26 cellular contexts compared by ENCODE assay signal in the genomic region with DNA sequence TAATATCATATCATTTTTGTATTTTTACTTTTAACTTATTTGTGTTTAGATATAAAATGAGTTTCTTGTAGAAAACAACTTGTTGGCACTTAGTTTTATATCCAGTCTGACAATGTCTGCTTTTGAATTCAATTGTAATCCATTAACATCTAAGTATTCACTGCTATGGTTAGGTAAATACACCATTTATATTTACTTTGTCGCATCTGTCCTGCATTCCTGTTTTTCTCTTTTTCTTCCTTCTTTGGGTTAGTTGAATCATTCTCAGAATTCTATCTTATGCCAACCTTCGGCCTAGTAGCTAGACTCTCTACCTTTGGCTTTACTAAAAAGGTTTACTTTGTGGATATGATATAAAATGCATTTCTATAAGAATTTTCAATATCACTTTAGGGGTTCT.
"Had no signal": no experiment of that assay in that cellular context is flagged by ENCODE, and none has a peak within 500 bp of the region (broad histone marks: within the 10 kb centered on the region; RNA-seq: fewer than 3 reads in every experiment).

No MANE protein-coding gene starts in this region.

- H3K27ac ChIP-seq: neutrophil, pancreas, psoas muscle, right lobe of liver, sigmoid colon, stomach, thoracic aorta, thyroid gland, tibial nerve, upper lobe of left lung, vagina had no signal

- H3K27ac Mint-ChIP-seq: natural killer cell treated with Interleukin-12 subunit alpha and Interleukin-12 subunit beta and Interleukin-15 and Interleukin-18, amount 100 ng/mL, for 72 hours; nephron progenitor cell; stimulated activated effector memory CD8-positive, alpha-beta T cell treated with anti-CD3 and anti-CD28 coated beads, Interleukin-12 subunit alpha, Interleukin-12 subunit beta, amount 100 ng/mL, for 72 hours; stimulated activated naive B cell treated with anti-CD40 and anti-IgM and Interleukin-4, amounts not matched to agents 10 μg/mL and 1 μg/mL and 100 μg/mL, for 72 hours; stimulated activated naive CD8-positive, alpha-beta T cell treated with anti-CD3 and anti-CD28 coated beads, Interleukin-15, Interleukin-2, amounts not matched to agents 100 ng/mL and 50 ng/mL, for 24 hours had no signal

- H3K4me1 ChIP-seq: psoas muscle, right lobe of liver, sigmoid colon, stomach, thyroid gland, tibial nerve, upper lobe of left lung, vagina had no signal

- H3K9me3 ChIP-seq: neutrophil, pancreas, right lobe of liver, thoracic aorta, thyroid gland, vagina had no signal

- ATAC-seq: natural killer cell treated with Interleukin-12 subunit alpha and Interleukin-12 subunit beta and Interleukin-15 and Interleukin-18, amount 100 ng/mL, for 72 hours; pancreas; psoas muscle; right cardiac atrium; right lobe of liver; stimulated activated effector memory CD8-positive, alpha-beta T cell treated with anti-CD3 and anti-CD28 coated beads, Interleukin-12 subunit alpha, Interleukin-12 subunit beta, amount 100 ng/mL, for 72 hours; stimulated activated naive B cell treated with anti-CD40 and anti-IgM and Interleukin-4, amounts not matched to agents 10 μg/mL and 1 μg/mL and 100 μg/mL, for 72 hours had no signal

- H3K4me3 ChIP-seq: pancreas, psoas muscle, right lobe of liver, sigmoid colon, stomach, thoracic aorta, thyroid gland, tibial nerve, upper lobe of left lung, vagina had no signal

- FAIRE-seq: urothelium cell line had no signal

- H3K36me3 Mint-ChIP-seq: natural killer cell treated with Interleukin-12 subunit alpha and Interleukin-12 subunit beta and Interleukin-15 and Interleukin-18, amount 100 ng/mL, for 72 hours; stimulated activated effector memory CD8-positive, alpha-beta T cell treated with anti-CD3 and anti-CD28 coated beads, Interleukin-12 subunit alpha, Interleukin-12 subunit beta, amount 100 ng/mL, for 72 hours; stimulated activated naive B cell treated with anti-CD40 and anti-IgM and Interleukin-4, amounts not matched to agents 10 μg/mL and 1 μg/mL and 100 μg/mL, for 72 hours had no signal

- DNase-seq: nephron progenitor cell; nucleus accumbens; pancreas; psoas muscle; right cardiac atrium; right lobe of liver; sigmoid colon; small intestine; stimulated activated CD4-positive, alpha-beta T cell treated with anti-CD3 and anti-CD28 coated beads, Interleukin-15, amount 100 ng/mL, for 24 hours; stimulated activated CD4-positive, alpha-beta T cell treated with anti-CD3 and anti-CD28 coated beads, Interleukin-2, amount 100 ng/mL, for 24 hours; stimulated activated CD4-positive, alpha-beta T cell treated with anti-CD3 and anti-CD28 coated beads, Interleukin-2, amount 100 ng/mL, for 48 hours; stimulated activated CD4-positive, alpha-beta T cell treated with anti-CD3 and anti-CD28 coated beads, Interleukin-4, amount 100 ng/mL, for 24 hours; stimulated activated naive B cell treated with anti-CD40 and anti-IgM and Interleukin-4, amounts not matched to agents 10 μg/mL and 1 μg/mL and 100 μg/mL, for 72 hours; stimulated activated naive CD4-positive, alpha-beta T cell treated with Interleukin-2 at 50 U/mL for 16 hours; stomach; thyroid gland; trophoblast cell; upper lobe of left lung had no signal
